In the genomic region with DNA sequence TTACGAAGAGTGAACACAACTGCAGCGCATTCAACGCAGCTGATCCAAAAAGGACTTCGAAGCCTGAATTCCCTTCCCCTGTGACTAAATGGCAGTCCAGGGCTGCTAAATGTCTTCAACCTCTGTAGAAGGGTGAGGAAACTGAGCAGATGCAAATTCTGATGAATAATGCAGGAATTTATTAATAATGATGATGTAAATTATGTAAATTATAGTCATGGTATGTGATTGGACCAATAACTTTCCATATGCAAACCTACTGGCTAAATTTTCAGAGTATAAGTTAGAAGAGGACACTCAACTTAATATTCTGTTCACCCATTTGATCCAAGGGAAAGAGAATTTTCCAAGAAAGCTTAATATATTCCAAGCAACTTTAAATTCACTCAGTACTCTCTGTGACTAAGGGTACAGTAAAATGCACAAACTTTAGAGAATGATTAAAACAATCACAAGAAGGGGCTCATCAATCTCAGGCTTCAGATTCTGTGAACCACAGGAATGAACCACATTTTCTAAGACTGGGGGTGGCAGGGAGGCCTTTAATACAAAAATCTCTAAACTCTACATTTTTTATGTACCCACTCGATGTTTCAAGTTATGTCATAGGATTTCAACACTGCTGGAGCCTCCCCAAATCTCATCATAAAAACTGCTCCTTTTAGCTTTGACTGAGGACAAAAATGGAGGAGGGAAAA, we compare ENCODE assay signal across 1 cellular context.
TF ChIP-seq lines count a peak whose summit lies in the region.

No MANE protein-coding gene starts in this region.

TF ChIP-seq in SK-N-SH treated with all-trans-retinoic acid at 6 μM for 48 hours, 23 proteins besides CTCF, POLR2A, EP300 and RAD21 (continued from another document):
- TF ChIP-seq, protein P1, sequence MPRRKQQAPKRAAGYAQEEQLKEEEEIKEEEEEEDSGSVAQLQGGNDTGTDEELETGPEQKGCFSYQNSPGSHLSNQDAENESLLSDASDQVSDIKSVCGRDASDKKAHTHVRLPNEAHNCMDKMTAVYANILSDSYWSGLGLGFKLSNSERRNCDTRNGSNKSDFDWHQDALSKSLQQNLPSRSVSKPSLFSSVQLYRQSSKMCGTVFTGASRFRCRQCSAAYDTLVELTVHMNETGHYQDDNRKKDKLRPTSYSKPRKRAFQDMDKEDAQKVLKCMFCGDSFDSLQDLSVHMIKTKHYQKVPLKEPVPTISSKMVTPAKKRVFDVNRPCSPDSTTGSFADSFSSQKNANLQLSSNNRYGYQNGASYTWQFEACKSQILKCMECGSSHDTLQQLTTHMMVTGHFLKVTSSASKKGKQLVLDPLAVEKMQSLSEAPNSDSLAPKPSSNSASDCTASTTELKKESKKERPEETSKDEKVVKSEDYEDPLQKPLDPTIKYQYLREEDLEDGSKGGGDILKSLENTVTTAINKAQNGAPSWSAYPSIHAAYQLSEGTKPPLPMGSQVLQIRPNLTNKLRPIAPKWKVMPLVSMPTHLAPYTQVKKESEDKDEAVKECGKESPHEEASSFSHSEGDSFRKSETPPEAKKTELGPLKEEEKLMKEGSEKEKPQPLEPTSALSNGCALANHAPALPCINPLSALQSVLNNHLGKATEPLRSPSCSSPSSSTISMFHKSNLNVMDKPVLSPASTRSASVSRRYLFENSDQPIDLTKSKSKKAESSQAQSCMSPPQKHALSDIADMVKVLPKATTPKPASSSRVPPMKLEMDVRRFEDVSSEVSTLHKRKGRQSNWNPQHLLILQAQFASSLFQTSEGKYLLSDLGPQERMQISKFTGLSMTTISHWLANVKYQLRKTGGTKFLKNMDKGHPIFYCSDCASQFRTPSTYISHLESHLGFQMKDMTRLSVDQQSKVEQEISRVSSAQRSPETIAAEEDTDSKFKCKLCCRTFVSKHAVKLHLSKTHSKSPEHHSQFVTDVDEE (CRISPR knock-in tag; IDR thresholded peaks at IDR 0.05), result no peak
- no peak for TF ChIP-seq OSR1 (CRISPR knock-in tag; IDR thresholded peaks at IDR 0.05)
- TF ChIP-seq ZNF70 (CRISPR knock-in tag; IDR thresholded peaks at IDR 0.05), result no peak
- no peak for TF ChIP-seq CSDC2 (CRISPR knock-in tag; IDR thresholded peaks at IDR 0.05)
- TF ChIP-seq ZC3H10 (CRISPR knock-in tag; IDR thresholded peaks at IDR 0.05), result no peak
- TF ChIP-seq SNAI2 (CRISPR knock-in tag; IDR thresholded peaks at IDR 0.05), result no peak
- TF ChIP-seq, protein P2, sequence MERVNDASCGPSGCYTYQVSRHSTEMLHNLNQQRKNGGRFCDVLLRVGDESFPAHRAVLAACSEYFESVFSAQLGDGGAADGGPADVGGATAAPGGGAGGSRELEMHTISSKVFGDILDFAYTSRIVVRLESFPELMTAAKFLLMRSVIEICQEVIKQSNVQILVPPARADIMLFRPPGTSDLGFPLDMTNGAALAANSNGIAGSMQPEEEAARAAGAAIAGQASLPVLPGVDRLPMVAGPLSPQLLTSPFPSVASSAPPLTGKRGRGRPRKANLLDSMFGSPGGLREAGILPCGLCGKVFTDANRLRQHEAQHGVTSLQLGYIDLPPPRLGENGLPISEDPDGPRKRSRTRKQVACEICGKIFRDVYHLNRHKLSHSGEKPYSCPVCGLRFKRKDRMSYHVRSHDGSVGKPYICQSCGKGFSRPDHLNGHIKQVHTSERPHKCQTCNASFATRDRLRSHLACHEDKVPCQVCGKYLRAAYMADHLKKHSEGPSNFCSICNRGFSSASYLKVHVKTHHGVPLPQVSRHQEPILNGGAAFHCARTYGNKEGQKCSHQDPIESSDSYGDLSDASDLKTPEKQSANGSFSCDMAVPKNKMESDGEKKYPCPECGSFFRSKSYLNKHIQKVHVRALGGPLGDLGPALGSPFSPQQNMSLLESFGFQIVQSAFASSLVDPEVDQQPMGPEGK (CRISPR knock-in tag; IDR thresholded peaks at IDR 0.05; ENCODE audit: borderline replicate concordance), result no peak
- TF ChIP-seq ISL1 (CRISPR knock-in tag; IDR thresholded peaks at IDR 0.05), result no peak
- TF ChIP-seq, protein P3, sequence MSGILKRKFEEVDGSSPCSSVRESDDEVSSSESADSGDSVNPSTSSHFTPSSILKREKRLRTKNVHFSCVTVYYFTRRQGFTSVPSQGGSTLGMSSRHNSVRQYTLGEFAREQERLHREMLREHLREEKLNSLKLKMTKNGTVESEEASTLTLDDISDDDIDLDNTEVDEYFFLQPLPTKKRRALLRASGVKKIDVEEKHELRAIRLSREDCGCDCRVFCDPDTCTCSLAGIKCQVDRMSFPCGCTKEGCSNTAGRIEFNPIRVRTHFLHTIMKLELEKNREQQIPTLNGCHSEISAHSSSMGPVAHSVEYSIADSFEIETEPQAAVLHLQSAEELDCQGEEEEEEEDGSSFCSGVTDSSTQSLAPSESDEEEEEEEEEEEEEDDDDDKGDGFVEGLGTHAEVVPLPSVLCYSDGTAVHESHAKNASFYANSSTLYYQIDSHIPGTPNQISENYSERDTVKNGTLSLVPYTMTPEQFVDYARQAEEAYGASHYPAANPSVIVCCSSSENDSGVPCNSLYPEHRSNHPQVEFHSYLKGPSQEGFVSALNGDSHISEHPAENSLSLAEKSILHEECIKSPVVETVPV (CRISPR knock-in tag; IDR thresholded peaks at IDR 0.05), result no peak
- TF ChIP-seq RARB (CRISPR knock-in tag; IDR thresholded peaks at IDR 0.05), result no peak
